ENCODE assay signal across 9 cellular contexts in the genomic region with DNA sequence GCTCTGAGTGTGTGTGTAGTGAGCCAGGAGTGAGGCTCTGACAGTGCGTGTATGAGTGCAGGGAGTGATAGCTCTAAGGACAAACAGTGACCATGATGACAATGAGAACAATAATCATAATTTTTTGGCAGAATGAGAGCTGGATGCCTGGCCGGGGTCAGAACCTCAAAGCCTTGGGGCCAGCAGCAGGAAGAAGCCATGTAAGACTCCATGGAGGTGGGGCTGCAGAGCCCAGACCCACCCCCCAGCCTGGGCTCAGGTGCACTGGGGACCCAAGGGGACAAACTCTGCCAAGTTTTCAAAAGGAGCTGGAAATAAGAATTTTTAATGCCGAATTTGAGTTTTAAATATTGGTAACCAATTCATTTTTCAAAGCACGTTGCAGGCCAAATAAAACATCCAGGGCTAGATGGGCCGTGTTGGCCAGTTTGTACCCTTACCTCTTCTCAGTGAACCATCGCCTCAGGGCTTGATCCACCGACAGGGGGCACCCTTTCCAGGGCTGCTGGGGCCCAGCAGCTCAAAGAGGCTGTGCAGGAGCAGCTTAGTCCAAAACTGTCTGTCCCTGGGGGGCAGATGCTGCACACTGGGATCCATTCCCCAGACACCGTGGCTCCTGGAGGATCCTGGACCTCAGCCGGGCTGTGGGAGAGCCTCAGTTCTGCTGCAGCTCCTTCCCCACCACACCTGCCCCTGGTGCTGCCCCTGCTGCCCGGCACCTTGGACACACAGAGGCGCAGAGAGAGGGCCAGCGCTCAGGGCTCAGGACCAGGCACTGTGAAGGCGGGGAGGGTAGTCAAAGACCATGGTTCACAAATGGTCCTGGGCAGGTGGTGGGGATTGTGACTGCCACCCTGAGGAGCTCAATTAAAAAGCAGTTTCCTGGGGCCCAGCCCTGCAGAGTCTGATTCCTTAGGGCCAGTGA.
DNase-seq lines count a peak whose midpoint lies in the region; ATAC-seq and TF ChIP-seq lines count a peak whose summit lies in the region.
"Had no signal": no experiment of that assay in that cellular context is flagged by ENCODE, and none has a peak within 500 bp of the region (broad histone marks: within the 10 kb centered on the region; RNA-seq: fewer than 3 reads in every experiment).

No MANE protein-coding gene starts in this region.

- H3K27ac ChIP-seq in MM.1S (ENCODE audit: low read length) (no peak overlapping the region), dorsolateral prefrontal cortex (no peak overlapping the region)
- H3K27ac ChIP-seq: skin epidermis had no signal

- TF ChIP-seq CTCF in MM.1S (IDR thresholded peaks at IDR 0.05; ENCODE audit: low read length): peak; percentile 50
- peak in 29 of 56 donors; percentile 12 to 39 (median 23) for TF ChIP-seq CTCF in dorsolateral prefrontal cortex (IDR thresholded peaks at IDR 0.05 in 54 of 56, conservative IDR thresholded peaks at IDR 0.05 in 2 of 56; ENCODE audit: low read depth in 1 of 56, partially characterized antibody in 56 of 56)

- no peaks in the 10 kb centered on the region for H3K9me2 ChIP-seq in MM.1S (replicated peaks; ENCODE audit: insufficient read depth, low read length)

- H3K9me3 ChIP-seq in MM.1S (replicated peaks; ENCODE audit: insufficient read depth, low read length): no peaks in the 10 kb centered on the region

- H3K9ac ChIP-seq in MM.1S (ENCODE audit: low read length): no peak overlapping the region

- H3K4me2 ChIP-seq in MM.1S (ENCODE audit: low read depth, low read length): no peak overlapping the region

- no peaks in the 10 kb centered on the region for H4K20me1 ChIP-seq in MM.1S (ENCODE audit: insufficient read depth, low read length)

- no peak for ATAC-seq in GM21423 (IDR thresholded peaks at IDR 0.05; ENCODE audit: unreplicated experiment)

- peaks cover 6% of the 10 kb centered on the region; the same call in 1 of the 2 replicates for H3K27me3 ChIP-seq in MM.1S (replicated peaks; ENCODE audit: insufficient read depth, low read length)
- peaks cover 0 to 9% (median 0%) of the 10 kb centered on the region in 45 donors for H3K27me3 ChIP-seq in dorsolateral prefrontal cortex

- CTCF ChIA-PET in activated naive CD4-positive, alpha-beta T cell treated with anti-CD3 and anti-CD28 coated beads for 36 hours (lab: Charles Lee): interaction anchor here (1.1 kb wide), 1 partner anchor 28 kb away, joined by 5 read pairs; no protein-coding TSS in a partner anchor

- H3K4me3 Mint-ChIP-seq in activated naive CD4-positive, alpha-beta T cell treated with anti-CD3 and anti-CD28 coated beads for 36 hours: no peak overlapping the region

- no peaks in the 10 kb centered on the region for H3K79me2 ChIP-seq in MM.1S (ENCODE audit: low read length)

- H2AFZ ChIP-seq in MM.1S (ENCODE audit: low read length): no peak overlapping the region

- H3K27me3 Mint-ChIP-seq in activated naive CD4-positive, alpha-beta T cell treated with anti-CD3 and anti-CD28 coated beads for 36 hours (ENCODE audit: low read depth): peaks cover 11% of the 10 kb centered on the region

- H3K4me3 ChIP-seq in MM.1S (ENCODE audit: low read length) (no peak overlapping the region), dorsolateral prefrontal cortex (no peak overlapping the region)
- H3K4me3 ChIP-seq: skin epidermis had no signal

- H3K36me3 Mint-ChIP-seq in activated naive CD4-positive, alpha-beta T cell treated with anti-CD3 and anti-CD28 coated beads for 36 hours (ENCODE audit: low read depth): no peaks in the 10 kb centered on the region

- no peaks in the 10 kb centered on the region for H3K4me1 ChIP-seq in MM.1S (ENCODE audit: low read length)

- intact Hi-C loops in activated naive CD4-positive, alpha-beta T cell treated with anti-CD3 and anti-CD28 coated beads for 36 hours (cut with micrococcal nuclease): no loop called here
- intact Hi-C loops in dorsolateral prefrontal cortex (cut with DNase I): no loop called here

- H3K4me1 Mint-ChIP-seq in activated naive CD4-positive, alpha-beta T cell treated with anti-CD3 and anti-CD28 coated beads for 36 hours (ENCODE audit: low read depth): no peaks in the 10 kb centered on the region

- DNase-seq in activated naive CD4-positive, alpha-beta T cell treated with anti-CD3 and anti-CD28 coated beads for 36 hours: peak; percentile 20
- no peak for DNase-seq in activated naive CD4-positive, alpha-beta T cell treated with anti-CD3 and anti-CD28 coated beads, Interleukin-2, amount 50 U/mL, for 16 hours
- DNase-seq in MM.1S: no peak
- DNase-seq in dorsolateral prefrontal cortex: peak in 2 of 10 donors; percentile 30 to 33
- peak; percentile 8 to 16 for DNase-seq in stimulated activated CD8-positive, alpha-beta memory T cell treated with anti-CD3 and anti-CD28 coated beads, Interleukin-2, amount 100 ng/mL, for 48 hours (ENCODE audit: low read depth in 2 of 2)
- no peak for DNase-seq in pons (ENCODE audit: low spot score)
- no peak for DNase-seq in SW480 (ENCODE audit: low spot score)

- H3K36me3 ChIP-seq in MM.1S (replicated peaks; ENCODE audit: insufficient read depth, low read length): no peaks in the 10 kb centered on the region

- no peaks in the 10 kb centered on the region for H3F3A ChIP-seq in MM.1S (ENCODE audit: insufficient read depth, low read length)

- H3K27ac Mint-ChIP-seq in activated naive CD4-positive, alpha-beta T cell treated with anti-CD3 and anti-CD28 coated beads for 36 hours: no peak overlapping the region

- no peaks in the 10 kb centered on the region for H3K9me3 Mint-ChIP-seq in activated naive CD4-positive, alpha-beta T cell treated with anti-CD3 and anti-CD28 coated beads for 36 hours

Comparison
In these comparisons a context has a peak if more than half of its experiments do, and no peak if none do; other contexts are left out.
1. DNase-seq: peak in activated naive CD4-positive, alpha-beta T cell treated with anti-CD3 and anti-CD28 coated beads for 36 hours (single experiment) and stimulated activated CD8-positive, alpha-beta memory T cell treated with anti-CD3 and anti-CD28 coated beads, Interleukin-2, amount 100 ng/mL, for 48 hours (2 of 2); none in activated naive CD4-positive, alpha-beta T cell treated with anti-CD3 and anti-CD28 coated beads, Interleukin-2, amount 50 U/mL, for 16 hours (single experiment), MM.1S (single experiment), pons (single experiment) and SW480 (single experiment).